ENCODE assay signal across 1 cellular context in the genomic region with DNA sequence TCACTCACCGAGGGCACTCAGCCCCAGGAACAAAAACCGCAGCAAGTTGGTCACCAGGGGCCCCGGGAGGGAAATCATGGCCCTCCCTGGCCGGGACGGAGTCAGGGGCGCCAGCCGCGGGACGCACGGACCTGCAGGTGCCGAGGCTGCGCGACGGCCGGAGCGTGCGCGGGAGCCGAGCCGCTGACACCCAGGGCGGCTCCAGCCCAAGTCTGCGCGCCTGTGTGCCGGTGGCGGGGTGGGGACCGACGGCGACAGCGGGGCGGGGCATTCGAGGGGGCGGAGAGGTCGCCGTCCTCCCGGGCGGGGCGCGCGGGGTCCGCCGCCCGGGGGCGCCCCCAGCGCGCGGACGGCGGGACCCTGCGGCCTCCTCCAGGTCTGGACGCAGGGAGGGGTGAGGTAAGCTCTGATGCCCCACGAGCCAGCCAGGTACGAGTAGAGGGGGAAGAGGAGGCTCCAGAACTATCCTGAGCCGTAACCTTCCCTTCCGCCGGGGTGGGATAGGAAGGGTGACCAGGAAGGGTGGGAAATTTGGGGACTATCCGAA.
TF ChIP-seq lines count a peak whose summit lies in the region.

Gene ESAM (minus strand): TSS at position 214 of the 547 bp plus-strand sequence. CDS start 136 bp downstream, at position 78.

TF ChIP-seq in GM23338, 12 proteins besides CTCF, POLR2A, EP300 and RAD21 (continued from another document):
- TF ChIP-seq, protein P1, sequence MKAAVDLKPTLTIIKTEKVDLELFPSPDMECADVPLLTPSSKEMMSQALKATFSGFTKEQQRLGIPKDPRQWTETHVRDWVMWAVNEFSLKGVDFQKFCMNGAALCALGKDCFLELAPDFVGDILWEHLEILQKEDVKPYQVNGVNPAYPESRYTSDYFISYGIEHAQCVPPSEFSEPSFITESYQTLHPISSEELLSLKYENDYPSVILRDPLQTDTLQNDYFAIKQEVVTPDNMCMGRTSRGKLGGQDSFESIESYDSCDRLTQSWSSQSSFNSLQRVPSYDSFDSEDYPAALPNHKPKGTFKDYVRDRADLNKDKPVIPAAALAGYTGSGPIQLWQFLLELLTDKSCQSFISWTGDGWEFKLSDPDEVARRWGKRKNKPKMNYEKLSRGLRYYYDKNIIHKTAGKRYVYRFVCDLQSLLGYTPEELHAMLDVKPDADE (IDR thresholded peaks at IDR 0.05), result no peak
- TF ChIP-seq EZH2 (IDR thresholded peaks at IDR 0.05; ENCODE audit: low read depth, unreplicated experiment), result peak; percentile 62
- no peak for TF ChIP-seq ZNF114 (CRISPR knock-in tag; IDR thresholded peaks at IDR 0.05)
- no peak for TF ChIP-seq NANOG (IDR thresholded peaks at IDR 0.05; ENCODE audit: borderline replicate concordance)
- TF ChIP-seq CREB1 (CRISPR knock-in tag; IDR thresholded peaks at IDR 0.05; ENCODE audit: low read depth), result no peak
- TF ChIP-seq ZNF331 (CRISPR knock-in tag; IDR thresholded peaks at IDR 0.05; ENCODE audit: low read depth), result no peak
- TF ChIP-seq EZH2phosphoT487 (IDR thresholded peaks at IDR 0.05; ENCODE audit: unreplicated experiment), result peak; percentile 1
- TF ChIP-seq ZNF462 (CRISPR knock-in tag; IDR thresholded peaks at IDR 0.05), result no peak
TF ChIP-seq in GM23338: peak in this region for 2.
